Comparison of ENCODE assay signal across 14 cellular contexts in the genomic region with DNA sequence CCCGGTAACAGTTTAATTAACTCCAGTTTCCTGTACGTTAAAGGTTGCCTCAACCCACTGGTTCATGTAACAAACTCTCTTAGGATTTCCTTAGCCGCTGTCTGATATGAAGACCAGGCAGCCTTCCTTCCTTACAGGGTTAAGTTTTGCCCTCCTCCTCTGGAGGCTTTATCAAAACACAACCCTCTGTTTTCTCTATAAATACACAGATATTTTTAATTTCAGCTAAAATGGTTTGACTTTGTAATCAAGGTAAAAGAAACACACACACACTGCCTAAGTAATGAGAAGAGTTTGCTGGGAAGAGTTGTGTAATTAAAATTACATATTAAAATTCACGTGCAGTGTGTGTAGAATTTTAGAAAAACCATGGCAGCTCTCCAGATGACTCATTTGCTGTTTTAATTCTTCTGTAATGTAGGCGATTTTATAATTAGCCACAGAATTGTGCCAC.
DNase-seq lines count a peak whose midpoint lies in the region; ATAC-seq and TF ChIP-seq lines count a peak whose summit lies in the region.
"Had no signal": no experiment of that assay in that cellular context is flagged by ENCODE, and none has a peak within 500 bp of the region (broad histone marks: within the 10 kb centered on the region; RNA-seq: fewer than 3 reads in every experiment).

No MANE protein-coding gene starts in this region.

- H3K27me3 ChIP-seq in Panc1 (ENCODE audit: control insufficient read depth, insufficient read depth, low read length) (no peaks in the 10 kb centered on the region), osteoblast (ENCODE audit: insufficient read depth, low read length) (no peaks in the 10 kb centered on the region)

- POLR2A ChIA-PET in Panc1 (lab: Charles Lee) = no interaction called here

- peak overlapping the region; percentile 50 for H2AFZ ChIP-seq in osteoblast (ENCODE audit: low read length)

- ATAC-seq in Panc1 = peak; percentile 82
- no peak for ATAC-seq in HG02938 (IDR thresholded peaks at IDR 0.05; ENCODE audit: unreplicated experiment)

- in situ Hi-C loops in G401 (cut with HindIII; ENCODE audit: low sequenced_read_pairs) (no loop called here), Panc1 (cut with HindIII; ENCODE audit: low pct_unique_long_range_greater_than_20kb, low sequenced_read_pairs) (no loop called here)

- H4K20me1 ChIP-seq in osteoblast (ENCODE audit: insufficient read depth, low read length) = no peaks in the 10 kb centered on the region

- intact Hi-C loops in Panc1 (cut with micrococcal nuclease; ENCODE audit: unreplicated experiment) = no loop called here

- no peaks in the 10 kb centered on the region; the same call in 1 of the 2 replicates for H3K9me3 ChIP-seq in Panc1 (ENCODE audit: control insufficient read depth, insufficient read depth, low read depth, low read length)
- H3K9me3 ChIP-seq in osteoblast (ENCODE audit: low read depth, low read length) = no peaks in the 10 kb centered on the region
- H3K9me3 ChIP-seq: psoas muscle had no signal

- no TSS peak for BruUV-seq in Panc1 (replicated peaks; lab: Mats Ljungman, UMichigan)

- no peaks in the 10 kb centered on the region for H3K36me3 ChIP-seq in Panc1 (ENCODE audit: control insufficient read depth, insufficient read depth, low read length)
- no peaks in the 10 kb centered on the region for H3K36me3 ChIP-seq in osteoblast (ENCODE audit: insufficient read depth, low read length)

- H3K4me3 ChIP-seq in Panc1 (ENCODE audit: low read depth in 2 of 2, low read length in 2 of 2) (peak overlapping the region in 1 of 2 experiments; percentile 17; a peak in 2 of 4 replicates), epithelial cell of proximal tubule (ENCODE audit: low read depth, low read length) (peak overlapping the region; percentile 4), osteoblast (ENCODE audit: insufficient read depth, low read length) (peak overlapping the region; percentile 26)

- H3K27ac ChIP-seq in Panc1 (ENCODE audit: low read length) (peak overlapping the region; percentile 82), osteoblast (ENCODE audit: low read depth, low read length) (no peak overlapping the region)
- H3K27ac ChIP-seq: KMS-11, psoas muscle had no signal

- CTCF ChIA-PET in Panc1 (lab: Charles Lee) = no interaction called here

- H3K4me1 ChIP-seq in Panc1 (ENCODE audit: control insufficient read depth, insufficient read depth, low read length) (peaks cover 41% of the 10 kb centered on the region), osteoblast (ENCODE audit: insufficient read depth, low read length) (peaks cover 16% of the 10 kb centered on the region)

- peak overlapping the region; percentile 55 for H3K4me2 ChIP-seq in osteoblast (ENCODE audit: insufficient read depth, low read length)
- H3K4me2 ChIP-seq: KMS-11 had no signal

- DNase-seq in G401 (ENCODE audit: low spot score) (peak; percentile 9), Panc1 (ENCODE audit: low read depth, low spot score) (no peak), epithelial cell of proximal tubule (ENCODE audit: low read depth) (no peak), osteoblast (ENCODE audit: insufficient read length, low spot score, missing footprints) (no peak), foreskin melanocyte (no peak), T-helper 2 cell (no peak)
- DNase-seq: activated CD4-positive, alpha-beta memory T cell treated with anti-CD3 and anti-CD28 coated beads for 36 hours; activated naive CD4-positive, alpha-beta T cell treated with anti-CD3 and anti-CD28 coated beads, Interleukin-2, amount 50 U/mL, for 16 hours; DND-41; NCI-H510A treated with DMSO at 0.1 percent for 48 hours; psoas muscle; SW 1271 had no signal

- H3K79me2 ChIP-seq in osteoblast (ENCODE audit: insufficient read depth, low read length) = no peaks in the 10 kb centered on the region

- no peak for TF ChIP-seq CTCF in Panc1 (IDR thresholded peaks at IDR 0.05)
- no peak for TF ChIP-seq CTCF in epithelial cell of proximal tubule (conservative IDR thresholded peaks at IDR 0.05; ENCODE audit: low read depth, low read length)
- no peak for TF ChIP-seq CTCF in osteoblast (IDR thresholded peaks at IDR 0.05; ENCODE audit: extremely low read depth, low read depth, low read length)
